In the genomic region with DNA sequence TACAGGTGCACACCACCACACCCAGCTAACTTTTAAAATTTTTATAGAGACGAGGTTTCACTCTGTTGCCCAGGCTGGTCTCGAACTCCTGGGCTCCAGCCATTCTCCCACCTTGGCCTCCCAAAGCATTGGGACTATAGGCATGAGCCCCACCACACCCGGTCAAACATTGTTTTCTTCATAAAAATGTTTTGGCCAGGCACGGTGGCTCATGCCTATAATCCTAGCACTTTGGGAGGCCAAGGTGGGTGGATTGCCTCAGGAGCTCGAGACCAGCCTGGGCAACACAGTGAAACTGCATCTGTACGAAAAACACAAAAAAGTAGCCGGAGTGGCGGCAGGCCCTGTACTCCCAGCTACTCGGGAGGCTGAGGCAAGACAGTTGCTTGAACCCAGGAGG, we compare ENCODE assay signal across 15 cellular contexts. TPM values are rescaled to one million over a fixed set of nuclear protein-coding genes. Genes with fewer than 3 reads are reported as not detected.
A peak's percentile ranks its signal among the peaks of the same experiment; 100 is the strongest.
DNase-seq lines count a peak whose midpoint lies in the region; ATAC-seq and TF ChIP-seq lines count a peak whose summit lies in the region.
"Had no signal": no experiment of that assay in that cellular context is flagged by ENCODE, and none has a peak within 500 bp of the region (broad histone marks: within the 10 kb centered on the region; RNA-seq: fewer than 3 reads in every experiment).

No MANE protein-coding gene starts in this region.

- DNase-seq in left ventricle myocardium superior (peak; percentile 12), heart right ventricle (no peak), caudate nucleus (lab: John Stamatoyannopoulos, UW) (no peak), substantia nigra (lab: John Stamatoyannopoulos, UW) (no peak), HT-29 (ENCODE audit: low spot score) (no peak), NCI-H1436 treated with DMSO at 0.1 percent for 48 hours (lab: John Stamatoyannopoulos, UW) (no peak)
- no peak for DNase-seq in naive thymus-derived CD8-positive, alpha-beta T cell
- DNase-seq: ACHN; CD4-positive, CD25-positive, alpha-beta regulatory T cell; GM23248 had no signal

- intact Hi-C loops in left ventricle myocardium superior (cut with micrococcal nuclease) (no loop called here), heart right ventricle (cut with DNase I) (loop anchor here in 1 of 10 donors (10.0 kb wide), 1 partner anchor 128 kb away; no protein-coding TSS in a partner anchor)

- H3K4me1 ChIP-seq in heart right ventricle: peaks cover 17 to 48% (median 30%) of the 10 kb centered on the region in 9 donors

- no peaks in the 10 kb centered on the region for H3K9me3 ChIP-seq in heart right ventricle
- H3K9me3 ChIP-seq: BLaER1 treated with 17β-estradiol and CSF1 and Interleukin-3, amounts not matched to agents 10 nM and 100 nM had no signal

- H3K27me3 ChIP-seq in heart right ventricle: no peaks in the 10 kb centered on the region
- H3K27me3 ChIP-seq: BLaER1 treated with 17β-estradiol and CSF1 and Interleukin-3, amounts not matched to agents 10 nM and 100 nM had no signal

- peak overlapping the region in 1 of 10 donors; percentile 51 for H3K4me3 Mint-ChIP-seq in naive thymus-derived CD8-positive, alpha-beta T cell
- H3K4me3 Mint-ChIP-seq: CD4-positive, CD25-positive, alpha-beta regulatory T cell had no signal

- H3K4me3 ChIP-seq in heart right ventricle: no peak overlapping the region
- H3K4me3 ChIP-seq: BLaER1 treated with 17β-estradiol and CSF1 and Interleukin-3, amounts not matched to agents 10 nM and 100 nM; GM23248 had no signal

- POLR2A ChIA-PET in naive thymus-derived CD8-positive, alpha-beta T cell (lab: Charles Lee): interaction anchor here (0.6 to 15.9 kb wide), 7 partner anchors 19 to 1672 kb away, joined by 3 to 615 read pairs (median 4); partner anchors contain the start of genes C17orf99, TMC6, TMC8 and TNRC6C

- H3K4me1 Mint-ChIP-seq in naive thymus-derived CD8-positive, alpha-beta T cell: peaks cover 36 to 72% (median 61%) of the 10 kb centered on the region in 4 donors

- peaks cover 0 to 95% (median 9%) of the 10 kb centered on the region in 9 donors for H3K36me3 ChIP-seq in heart right ventricle

- peaks cover 0 to 73% (median 17%) of the 10 kb centered on the region in 3 donors for H3K36me3 Mint-ChIP-seq in naive thymus-derived CD8-positive, alpha-beta T cell

- peak overlapping the region in 8 of 10 donors; percentile 34 to 92 (median 80) for H3K27ac Mint-ChIP-seq in naive thymus-derived CD8-positive, alpha-beta T cell

- no peaks in the 10 kb centered on the region for H3K9me3 Mint-ChIP-seq in naive thymus-derived CD8-positive, alpha-beta T cell

- H3K27me3 Mint-ChIP-seq in naive thymus-derived CD8-positive, alpha-beta T cell: no peaks in the 10 kb centered on the region
- H3K27me3 Mint-ChIP-seq: CD4-positive, CD25-positive, alpha-beta regulatory T cell had no signal

- WGBS in heart right ventricle, 2 donors: 96 to 97% methylated on average over 9 of the region's 9 CpGs

- H3K27ac ChIP-seq in heart right ventricle (no peak overlapping the region), caudate nucleus (ENCODE audit: low read depth, low read length) (peak overlapping the region; percentile 94), substantia nigra (ENCODE audit: low read depth, low read length, poor library complexity, severe bottlenecking) (peak overlapping the region; percentile 97)
- H3K27ac ChIP-seq: GM23248, HL-60 had no signal

- no peak for ATAC-seq in left ventricle myocardium superior
- ATAC-seq in heart right ventricle: no peak
- no peak for ATAC-seq in naive thymus-derived CD8-positive, alpha-beta T cell
- ATAC-seq in GM21526 (IDR thresholded peaks at IDR 0.05; ENCODE audit: low FRiP score, unreplicated experiment): no peak

- no peak for TF ChIP-seq CTCF in heart right ventricle (IDR thresholded peaks at IDR 0.05)

RNA-seq across cellular contexts. Expression of gene TMC6, which starts 12.1 kb away (rescaled TPM):
- total RNA-seq in left ventricle myocardium superior (69.2 TPM), heart right ventricle (100 to 1,000 TPM in 1 of 10 donors, 10 to 100 TPM in 9; 42.3 to 109 (median 69.1) TPM)
- polyA plus RNA-seq in heart right ventricle: 10 to 100 TPM; 22.8 to 86.0 TPM
- total RNA-seq in naive thymus-derived CD8-positive, alpha-beta T cell: 100 to 1,000 TPM; 809 to 819 TPM
- polyA plus RNA-seq in naive thymus-derived CD8-positive, alpha-beta T cell: 100 to 1,000 TPM; 186 to 253 (median 209) TPM
- 236 and 238 TPM in 2 replicates for total RNA-seq in HT-29 (2014; rRNA removed; shearing (Covaris generic))
- total RNA-seq: GM23248 had no signal
- polyA plus RNA-seq: GM23248 had no signal

RNA-seq across cellular contexts. Expression of gene TMC8, which starts 14.2 kb away (rescaled TPM):
- total RNA-seq in left ventricle myocardium superior (1.5 TPM), heart right ventricle (10 to 100 TPM in 1 of 10 donors, 1 to 10 TPM in 8, under 1 TPM in 1; 0.85 to 11.2 (median 2.1) TPM)
- 1 to 10 TPM in 1 of 2 donors, under 1 TPM in 1; 0.96 to 3.7 TPM for polyA plus RNA-seq in heart right ventricle
- total RNA-seq in naive thymus-derived CD8-positive, alpha-beta T cell: 100 to 1,000 TPM; 367 to 370 TPM
- polyA plus RNA-seq in naive thymus-derived CD8-positive, alpha-beta T cell: 100 to 1,000 TPM in 1 of 3 donors, 10 to 100 TPM in 2; 62.5 to 141 (median 72.9) TPM
- total RNA-seq in HT-29 (2014; rRNA removed; shearing (Covaris generic)): 4.1 and 7.2 TPM in 2 replicates
- total RNA-seq: Daoy, GM23248 had no signal
- polyA plus RNA-seq: GM23248 had no signal

RNA-seq across cellular contexts. Expression of gene C17orf99, which starts 29.8 kb away (rescaled TPM):
- total RNA-seq in left ventricle myocardium superior: not detected
- under 1 TPM in 1 of 10 donors, not detected in 9; 0.11 TPM for total RNA-seq in heart right ventricle
- polyA plus RNA-seq in heart right ventricle: not detected
- under 1 TPM in 1 of 2 experiments, not detected in 1; 0.60 TPM for total RNA-seq in naive thymus-derived CD8-positive, alpha-beta T cell
- polyA plus RNA-seq in naive thymus-derived CD8-positive, alpha-beta T cell: not detected
- total RNA-seq in HT-29 (2014; rRNA removed; shearing (Covaris generic)): 0.20 TPM in 1 of 2 replicates, not detected in the other
- total RNA-seq: A172; CD4-positive, CD25-positive, alpha-beta regulatory T cell; Daoy; GM23248 had no signal
- polyA plus RNA-seq: CD4-positive, CD25-positive, alpha-beta regulatory T cell; GM23248 had no signal

RNA-seq across cellular contexts. Expression of gene SYNGR2, which starts 52.0 kb away (rescaled TPM):
- total RNA-seq in left ventricle myocardium superior (120 TPM), heart right ventricle (100 to 1,000 TPM; 102 to 184 (median 116) TPM)
- polyA plus RNA-seq in heart right ventricle: 100 to 1,000 TPM in 1 of 2 donors, 10 to 100 TPM in 1; 92.8 to 200 TPM
- total RNA-seq in naive thymus-derived CD8-positive, alpha-beta T cell: 10 to 100 TPM; 58.1 to 66.6 TPM
- polyA plus RNA-seq in naive thymus-derived CD8-positive, alpha-beta T cell: 100 to 1,000 TPM in 1 of 3 donors, 10 to 100 TPM in 2; 88.4 to 108 (median 92.1) TPM
- total RNA-seq in HT-29 (2014; rRNA removed; shearing (Covaris generic)): 225 and 231 TPM in 2 replicates

Comparison
In these comparisons a context has a peak if more than half of its experiments do, and no peak if none do; other contexts are left out.
1. H3K27ac ChIP-seq: peak in caudate nucleus (single experiment) and substantia nigra (single experiment); none in heart right ventricle (0 of 10).
2. RNA of gene TMC8, which starts 14.2 kb away (total RNA-seq): 367 to 370 TPM in naive thymus-derived CD8-positive, alpha-beta T cell; 4.1 to 7.2 TPM in HT-29, 0.85 to 11.2 TPM in heart right ventricle and 1.5 TPM in left ventricle myocardium superior (single experiment); every median in the first group is over 10 times any median in the second.